Comparison of ENCODE assay signal across 29 cellular contexts in genomic region chr21:25537174-25537573, GRCh38.
"Had no signal": no experiment of that assay in that cellular context is flagged by ENCODE, and none has a peak within 500 bp of the region (broad histone marks: within the 10 kb centered on the region; RNA-seq: fewer than 3 reads in every experiment).

No MANE protein-coding gene starts in this region.

- H3K27me3 ChIP-seq: colonic mucosa, dorsolateral prefrontal cortex, esophagus muscularis mucosa, esophagus squamous epithelium, foreskin keratinocyte, gastrocnemius medialis, gastroesophageal sphincter, heart left ventricle, heart right ventricle, hepatocyte had no signal

- H3K36me3 ChIP-seq: colonic mucosa, esophagus muscularis mucosa, esophagus squamous epithelium, gastrocnemius medialis, gastroesophageal sphincter, heart left ventricle, heart right ventricle had no signal

- H3K4me2 ChIP-seq: hepatocyte had no signal

- ATAC-seq: effector memory CD8-positive, alpha-beta T cell; esophagus mucosa; foreskin keratinocyte; gastrocnemius medialis; gastroesophageal sphincter; heart left ventricle; heart right ventricle had no signal

- H3K4me3 ChIP-seq: colonic mucosa, dorsolateral prefrontal cortex, esophagus muscularis mucosa, esophagus squamous epithelium, gastrocnemius medialis, gastroesophageal sphincter, heart left ventricle, heart right ventricle, hepatocyte had no signal

- H3K9me3 ChIP-seq: colonic mucosa, gastrocnemius medialis had no signal

- H3K27ac Mint-ChIP-seq: dendritic cell treated with granulocyte-macrophage colony-stimulating factor and Interleukin-4, amounts not matched to agents 40 ng/mL and 50 ng/mL, for 4 days; effector memory CD8-positive, alpha-beta T cell; endodermal cell had no signal

- H3K27ac ChIP-seq: colonic mucosa, dorsolateral prefrontal cortex, epithelial cell of prostate, esophagus muscularis mucosa, esophagus squamous epithelium, foreskin keratinocyte, gastrocnemius medialis, gastroesophageal sphincter, heart left ventricle, heart right ventricle, hepatocyte had no signal

- H3K4me1 Mint-ChIP-seq: endodermal cell had no signal

- FAIRE-seq: colon, endometrium, endothelial cell of umbilical vein, frontal cortex had no signal

- H3K4me3 Mint-ChIP-seq: dendritic cell treated with granulocyte-macrophage colony-stimulating factor and Interleukin-4, amounts not matched to agents 40 ng/mL and 50 ng/mL, for 4 days; effector memory CD8-positive, alpha-beta T cell; endodermal cell had no signal

- H3K27me3 Mint-ChIP-seq: effector memory CD8-positive, alpha-beta T cell had no signal

- H3K79me2 ChIP-seq: hepatocyte had no signal

- DNase-seq: colonic mucosa; cortex of kidney; dermis blood vessel endothelial cell; dorsolateral prefrontal cortex; effector CD4-positive, alpha-beta T cell; effector CD8-positive, alpha-beta T cell; effector memory CD4-positive, alpha-beta T cell; effector memory CD8-positive, alpha-beta T cell; endodermal cell; erythroblast; esophagus squamous epithelium; foreskin fibroblast; foreskin keratinocyte; foreskin melanocyte; gastrocnemius medialis; glutamatergic neuron; head of caudate nucleus; heart left ventricle; heart right ventricle had no signal

- H2AFZ ChIP-seq: hepatocyte had no signal

- H3K9me3 Mint-ChIP-seq: endodermal cell had no signal

- H3K4me1 ChIP-seq: colonic mucosa, esophagus muscularis mucosa, esophagus squamous epithelium, foreskin keratinocyte, gastrocnemius medialis, gastroesophageal sphincter, heart left ventricle, heart right ventricle had no signal
